ENCODE assay signal across 1 cellular context in genomic region chr5:78958672-78959410, GRCh38.
TF ChIP-seq lines count a peak whose summit lies in the region.

No MANE protein-coding gene starts in this region.

TF ChIP-seq in A549, 52 proteins besides CTCF, POLR2A, EP300 and RAD21 (continued from another document):
- TF ChIP-seq BCL3 (IDR thresholded peaks at IDR 0.05), result no peak
- TF ChIP-seq CBX2 (IDR thresholded peaks at IDR 0.05; ENCODE audit: borderline replicate concordance, low read depth), result no peak
- no peak for TF ChIP-seq JUN (IDR thresholded peaks at IDR 0.05)
